Comparison of ENCODE assay signal across 8 cellular contexts in the genomic region with DNA sequence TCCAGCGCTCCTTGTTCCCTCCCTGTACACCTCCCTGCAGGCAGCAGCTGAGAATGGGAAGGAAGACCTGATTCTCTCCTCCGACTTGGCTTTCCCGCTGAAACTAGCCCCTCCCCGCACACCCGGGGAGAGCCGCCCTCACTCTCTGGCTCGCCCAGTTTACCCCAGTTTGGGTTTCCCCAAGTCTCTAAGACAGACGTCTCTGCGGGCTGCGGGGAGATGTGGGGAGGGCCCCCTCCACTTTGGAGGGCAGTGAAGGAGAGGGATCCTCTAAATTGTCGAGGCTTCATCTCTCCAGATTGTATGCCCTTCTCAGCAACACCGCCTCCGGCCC. TPM values are rescaled to one million over a fixed set of nuclear protein-coding genes. Genes with fewer than 3 reads are reported as not detected.
A peak's percentile ranks its signal among the peaks of the same experiment; 100 is the strongest.
DNase-seq lines count a peak whose midpoint lies in the region; ATAC-seq lines count a peak whose summit lies in the region.

No MANE protein-coding gene starts in this region.

- no peaks in the 10 kb centered on the region for H3K4me1 ChIP-seq in right cardiac atrium (ENCODE audit: control insufficient read depth, insufficient read depth, low read length)

- H3K27ac ChIP-seq in right cardiac atrium (ENCODE audit: low read length): no peak overlapping the region

- DNase-seq in DMS153 (lab: John Stamatoyannopoulos, UW) (peak; percentile 28), NCI-H345 (lab: John Stamatoyannopoulos, UW) (peak; percentile 66), right cardiac atrium (peak in 1 of 3 donors; percentile 48), GDM1 (lab: John Stamatoyannopoulos, UW) (no peak), NCI-H82 (lab: John Stamatoyannopoulos, UW) (no peak)
- DNase-seq in activated T-helper 1 cell treated with anti-CD3 and anti-CD28 coated beads, Interleukin-12 subunit alpha, Interleukin-12 subunit beta, Interleukin-2, Interleukin-4 antibody, amounts not matched to agents 30 ng/mL and 10 ng/mL and 1 ng/mL, durations not matched to agents 14 hours and 24 hours and 36 hours (ENCODE audit: low spot score): peak; percentile 48
- peak; percentile 31 for DNase-seq in stimulated activated CD4-positive, alpha-beta T cell treated with anti-CD3 and anti-CD28 coated beads, Interleukin-1b, Interleukin-23, amount 100 ng/mL, for 4 hours (ENCODE audit: low read depth in 2 of 2)

- H3K9me3 Mint-ChIP-seq in activated T-helper 1 cell treated with anti-CD3 and anti-CD28 coated beads, Interleukin-12 subunit alpha, Interleukin-12 subunit beta, Interleukin-2, Interleukin-4 antibody, amounts not matched to agents 30 ng/mL and 10 ng/mL and 1 ng/mL, durations not matched to agents 14 hours and 24 hours and 36 hours: no peaks in the 10 kb centered on the region

- no peaks in the 10 kb centered on the region for H3K9me3 ChIP-seq in right cardiac atrium (ENCODE audit: control insufficient read depth, low read length)

- H3K27me3 Mint-ChIP-seq in activated T-helper 1 cell treated with anti-CD3 and anti-CD28 coated beads, Interleukin-12 subunit alpha, Interleukin-12 subunit beta, Interleukin-2, Interleukin-4 antibody, amounts not matched to agents 30 ng/mL and 10 ng/mL and 1 ng/mL, durations not matched to agents 14 hours and 24 hours and 36 hours (ENCODE audit: insufficient read depth): peaks cover 18% of the 10 kb centered on the region

- H3K27ac Mint-ChIP-seq in activated T-helper 1 cell treated with anti-CD3 and anti-CD28 coated beads, Interleukin-12 subunit alpha, Interleukin-12 subunit beta, Interleukin-2, Interleukin-4 antibody, amounts not matched to agents 30 ng/mL and 10 ng/mL and 1 ng/mL, durations not matched to agents 14 hours and 24 hours and 36 hours: peak overlapping the region; percentile 42

- peak overlapping the region; percentile 1 for H3K4me3 ChIP-seq in right cardiac atrium (ENCODE audit: low read length)

- peaks cover 33% of the 10 kb centered on the region for H3K4me1 Mint-ChIP-seq in activated T-helper 1 cell treated with anti-CD3 and anti-CD28 coated beads, Interleukin-12 subunit alpha, Interleukin-12 subunit beta, Interleukin-2, Interleukin-4 antibody, amounts not matched to agents 30 ng/mL and 10 ng/mL and 1 ng/mL, durations not matched to agents 14 hours and 24 hours and 36 hours (ENCODE audit: low read depth)

- no peaks in the 10 kb centered on the region for H3K27me3 ChIP-seq in right cardiac atrium (ENCODE audit: control insufficient read depth, insufficient read depth)

- no peaks in the 10 kb centered on the region for H3K36me3 Mint-ChIP-seq in activated T-helper 1 cell treated with anti-CD3 and anti-CD28 coated beads, Interleukin-12 subunit alpha, Interleukin-12 subunit beta, Interleukin-2, Interleukin-4 antibody, amounts not matched to agents 30 ng/mL and 10 ng/mL and 1 ng/mL, durations not matched to agents 14 hours and 24 hours and 36 hours (ENCODE audit: low read depth)

- H3K4me3 Mint-ChIP-seq in activated T-helper 1 cell treated with anti-CD3 and anti-CD28 coated beads, Interleukin-12 subunit alpha, Interleukin-12 subunit beta, Interleukin-2, Interleukin-4 antibody, amounts not matched to agents 30 ng/mL and 10 ng/mL and 1 ng/mL, durations not matched to agents 14 hours and 24 hours and 36 hours: peak overlapping the region; percentile 60

- ATAC-seq in right cardiac atrium: peak in 1 of 2 donors; percentile 19
- no peak for ATAC-seq in HG03469 (IDR thresholded peaks at IDR 0.05; ENCODE audit: unreplicated experiment)

- 2% methylated on average over 13 of the region's 13 CpGs for WGBS in right cardiac atrium

- intact Hi-C loops in activated T-helper 1 cell treated with anti-CD3 and anti-CD28 coated beads, Interleukin-12 subunit alpha, Interleukin-12 subunit beta, Interleukin-2, Interleukin-4 antibody, amounts not matched to agents 30 ng/mL and 10 ng/mL and 1 ng/mL, durations not matched to agents 14 hours and 24 hours and 36 hours (cut with micrococcal nuclease): loop anchor here (1.0 kb wide), 2 partner anchors 8 to 16 kb away; partner anchors contain the start of gene MIEN1
- intact Hi-C loops in right cardiac atrium (cut with DNase I): no loop called here

RNA-seq across cellular contexts. Expression of gene GRB7, which starts 0.8 kb away (rescaled TPM):
- total RNA-seq in activated T-helper 1 cell treated with anti-CD3 and anti-CD28 coated beads, Interleukin-12 subunit alpha, Interleukin-12 subunit beta, Interleukin-2, Interleukin-4 antibody, amounts not matched to agents 30 ng/mL and 10 ng/mL and 1 ng/mL, durations not matched to agents 14 hours and 24 hours and 36 hours: 0.64 and 0.73 TPM in 2 replicates
- total RNA-seq in right cardiac atrium: 1 to 10 TPM in 3 of 4 donors, under 1 TPM in 1; 0.39 to 2.7 (median 1.6) TPM
- polyA plus RNA-seq in right cardiac atrium: 0.70 TPM

RNA-seq across cellular contexts. Expression of gene MIEN1, which starts 8.2 kb away (rescaled TPM):
- total RNA-seq in activated T-helper 1 cell treated with anti-CD3 and anti-CD28 coated beads, Interleukin-12 subunit alpha, Interleukin-12 subunit beta, Interleukin-2, Interleukin-4 antibody, amounts not matched to agents 30 ng/mL and 10 ng/mL and 1 ng/mL, durations not matched to agents 14 hours and 24 hours and 36 hours: 33.3 and 37.1 TPM in 2 replicates
- total RNA-seq in right cardiac atrium: 10 to 100 TPM; 53.6 to 67.8 (median 61.8) TPM
- polyA plus RNA-seq in right cardiac atrium: 152 TPM

RNA-seq across cellular contexts. Expression of gene ERBB2, which starts 38.7 kb away (rescaled TPM):
- total RNA-seq in activated T-helper 1 cell treated with anti-CD3 and anti-CD28 coated beads, Interleukin-12 subunit alpha, Interleukin-12 subunit beta, Interleukin-2, Interleukin-4 antibody, amounts not matched to agents 30 ng/mL and 10 ng/mL and 1 ng/mL, durations not matched to agents 14 hours and 24 hours and 36 hours: 2.5 and 3.0 TPM in 2 replicates
- total RNA-seq in right cardiac atrium: 100 to 1,000 TPM in 3 of 4 donors, 10 to 100 TPM in 1; 99.2 to 178 (median 114) TPM
- 56.4 TPM for polyA plus RNA-seq in right cardiac atrium

RNA-seq across cellular contexts. Expression of gene PGAP3, which starts 50.7 kb away (rescaled TPM):
- 14.4 and 16.9 TPM in 2 replicates for total RNA-seq in activated T-helper 1 cell treated with anti-CD3 and anti-CD28 coated beads, Interleukin-12 subunit alpha, Interleukin-12 subunit beta, Interleukin-2, Interleukin-4 antibody, amounts not matched to agents 30 ng/mL and 10 ng/mL and 1 ng/mL, durations not matched to agents 14 hours and 24 hours and 36 hours
- 10 to 100 TPM; 12.9 to 24.0 (median 15.2) TPM for total RNA-seq in right cardiac atrium
- polyA plus RNA-seq in right cardiac atrium: 13.6 TPM

Comparison
In these comparisons a context has a peak if more than half of its experiments do, and no peak if none do; other contexts are left out.
1. DNase-seq: peak in DMS153 (single experiment), NCI-H345 (single experiment), activated T-helper 1 cell treated with anti-CD3 and anti-CD28 coated beads, Interleukin-12 subunit alpha, Interleukin-12 subunit beta, Interleukin-2, Interleukin-4 antibody, amounts not matched to agents 30 ng/mL and 10 ng/mL and 1 ng/mL, durations not matched to agents 14 hours and 24 hours and 36 hours (single experiment) and stimulated activated CD4-positive, alpha-beta T cell treated with anti-CD3 and anti-CD28 coated beads, Interleukin-1b, Interleukin-23, amount 100 ng/mL, for 4 hours (2 of 2); none in GDM1 (single experiment) and NCI-H82 (single experiment).
2. RNA of gene ERBB2, which starts 38.7 kb away (total RNA-seq): 99.2 to 178 TPM in right cardiac atrium; 2.5 to 3.0 TPM in activated T-helper 1 cell treated with anti-CD3 and anti-CD28 coated beads, Interleukin-12 subunit alpha, Interleukin-12 subunit beta, Interleukin-2, Interleukin-4 antibody, amounts not matched to agents 30 ng/mL and 10 ng/mL and 1 ng/mL, durations not matched to agents 14 hours and 24 hours and 36 hours; every median in the first group is over 10 times any median in the second.